In genomic region chr11:15645201-15645600, GRCh38 we compare ENCODE assay signal across 19 cellular contexts.
"Had no signal": no experiment of that assay in that cellular context is flagged by ENCODE, and none has a peak within 500 bp of the region (broad histone marks: within the 10 kb centered on the region; RNA-seq: fewer than 3 reads in every experiment).

No MANE protein-coding gene starts in this region.

- H3K9me3 ChIP-seq: esophagus squamous epithelium, gastroesophageal sphincter, left ventricle myocardium inferior, lower lobe of right lung, tibial artery had no signal

- DNase-seq: effector memory CD4-positive, alpha-beta T cell; esophagus squamous epithelium; foreskin fibroblast; glutamatergic neuron; immature natural killer cell; left ventricle myocardium inferior; lower lobe of right lung; midbrain; naive B cell; nephron progenitor cell; posterior cingulate gyrus; right cardiac atrium; stimulated activated CD4-positive, alpha-beta T cell treated with anti-CD3 and anti-CD28 coated beads, Interleukin-15, amount 100 ng/mL, for 24 hours; stimulated activated CD4-positive, alpha-beta T cell treated with anti-CD3 and anti-CD28 coated beads, Interleukin-1b, Interleukin-23, amount 100 ng/mL, for 48 hours; stimulated activated CD4-positive, alpha-beta T cell treated with anti-CD3 and anti-CD28 coated beads, Interleukin-4, amount 100 ng/mL, for 24 hours; tibial artery had no signal

- H3K27me3 ChIP-seq: gastroesophageal sphincter, tibial artery had no signal

- H3K4me3 ChIP-seq: esophagus squamous epithelium, gastroesophageal sphincter, left ventricle myocardium inferior, lower lobe of right lung, tibial artery had no signal

- ATAC-seq: gastroesophageal sphincter; lower lobe of right lung; right cardiac atrium; stimulated activated memory B cell treated with anti-CD40 and anti-IgM and Interleukin-4, amounts not matched to agents 10 μg/mL and 1 μg/mL and 100 μg/mL, for 72 hours had no signal

- H3K36me3 ChIP-seq: esophagus squamous epithelium, gastroesophageal sphincter, left ventricle myocardium inferior, lower lobe of right lung, tibial artery had no signal

- H3K27ac ChIP-seq: epithelial cell of prostate, esophagus squamous epithelium, gastroesophageal sphincter, left ventricle myocardium inferior, lower lobe of right lung, tibial artery had no signal
